Comparison of ENCODE assay signal across 1 cellular context in genomic region chr18:62438876-62439275, GRCh38.
TF ChIP-seq lines count a peak whose summit lies in the region.

No MANE protein-coding gene starts in this region.

TF ChIP-seq in HCT116, 20 proteins besides CTCF, POLR2A, EP300 and RAD21 (continued from another document):
- TF ChIP-seq REST (IDR thresholded peaks at IDR 0.05; ENCODE audit: low read depth) (no peak), YY1 (IDR thresholded peaks at IDR 0.05; ENCODE audit: extremely low read depth, insufficient replicate concordance, low read depth, low read length) (no peak), ZFX (IDR thresholded peaks at IDR 0.05) (no peak), ATF3 (IDR thresholded peaks at IDR 0.05) (no peak), CEBPB (IDR thresholded peaks at IDR 0.05; ENCODE audit: low read depth) (no peak), JUND (IDR thresholded peaks at IDR 0.05) (no peak), TCF7L2 (IDR thresholded peaks at IDR 0.05; ENCODE audit: borderline replicate concordance, extremely low read depth, insufficient read depth, insufficient read length) (no peak), ZNF274 (IDR thresholded peaks at IDR 0.05; ENCODE audit: low read depth, low read length) (no peak), POLR2AphosphoS5 (IDR thresholded peaks at IDR 0.05; ENCODE audit: low read depth, low read length) (no peak), MAX (IDR thresholded peaks at IDR 0.05) (no peak), ZBTB33 (IDR thresholded peaks at IDR 0.05; ENCODE audit: extremely low read depth, insufficient replicate concordance, low read length) (no peak), EGR1 (IDR thresholded peaks at IDR 0.05; ENCODE audit: low read depth) (no peak), SRF (IDR thresholded peaks at IDR 0.05; ENCODE audit: low read depth) (no peak), EZH2phosphoT487 (IDR thresholded peaks at IDR 0.05; ENCODE audit: borderline replicate concordance) (no peak), CBX3 (IDR thresholded peaks at IDR 0.05; ENCODE audit: low read depth) (no peak), SIN3A (IDR thresholded peaks at IDR 0.05; ENCODE audit: low read depth) (no peak)
